ENCODE assay signal across 9 cellular contexts in genomic region chr11:1390603-1391164, GRCh38. TPM values are rescaled to one million over a fixed set of nuclear protein-coding genes. Genes with fewer than 3 reads are reported as not detected.
DNase-seq lines count a peak whose midpoint lies in the region; ATAC-seq, FAIRE-seq and TF ChIP-seq lines count a peak whose summit lies in the region.
"Had no signal": no experiment of that assay in that cellular context is flagged by ENCODE, and none has a peak within 500 bp of the region (broad histone marks: within the 10 kb centered on the region; RNA-seq: fewer than 3 reads in every experiment).

No MANE protein-coding gene starts in this region.

- H3K27me3 ChIP-seq in BE2C (peaks cover 27% of the 10 kb centered on the region), ectodermal cell (ENCODE audit: control insufficient read depth, insufficient read depth, low read length, poor library complexity, severe bottlenecking) (peaks cover 29% of the 10 kb centered on the region)

- H3K4me3 ChIP-seq in BE2C (ENCODE audit: low read depth, low read length) (peak overlapping the region; percentile 19), ectodermal cell (ENCODE audit: insufficient read depth, low read depth, low read length) (peak overlapping the region; percentile 51)

- TF ChIP-seq CTCF in BE2C (IDR thresholded peaks at IDR 0.05; ENCODE audit: low read depth, low read length) = no peak

- in situ Hi-C loops in ACHN (cut with HindIII; ENCODE audit: low pct_ligation_motif_present, low pct_unique_long_range_greater_than_20kb, low sequenced_read_pairs) = no loop called here

- H3K27ac ChIP-seq in ectodermal cell (ENCODE audit: insufficient read depth, low read depth, low read length, poor library complexity, severe bottlenecking) = no peak overlapping the region

- peaks cover 0 to 1% (median 0%) of the 10 kb centered on the region in 7 donors for H3K9me3 Mint-ChIP-seq in naive B cell
- H3K9me3 Mint-ChIP-seq in activated T-helper 2 cell treated with anti-CD3 and anti-CD28 coated beads, Interferon-gamma antibody, Interleukin-2, Interleukin-4, amounts not matched to agents 10 μg/mL and 5 μg/mL and 100 μg/mL, durations not matched to agents 14 hours and 24 hours and 36 hours = no peaks in the 10 kb centered on the region

- H3K36me3 Mint-ChIP-seq in naive B cell = no peaks in the 10 kb centered on the region
- H3K36me3 Mint-ChIP-seq in activated T-helper 2 cell treated with anti-CD3 and anti-CD28 coated beads, Interferon-gamma antibody, Interleukin-2, Interleukin-4, amounts not matched to agents 10 μg/mL and 5 μg/mL and 100 μg/mL, durations not matched to agents 14 hours and 24 hours and 36 hours (ENCODE audit: low read depth) = no peaks in the 10 kb centered on the region

- TF ChIP-seq POLR2A in GM12891 (IDR thresholded peaks at IDR 0.05; ENCODE audit: low read depth, low read length) = no peak

- no peak overlapping the region for H3K27ac Mint-ChIP-seq in naive B cell
- no peak overlapping the region for H3K27ac Mint-ChIP-seq in activated T-helper 2 cell treated with anti-CD3 and anti-CD28 coated beads, Interferon-gamma antibody, Interleukin-2, Interleukin-4, amounts not matched to agents 10 μg/mL and 5 μg/mL and 100 μg/mL, durations not matched to agents 14 hours and 24 hours and 36 hours

- H3K9me3 ChIP-seq in BE2C (no peaks in the 10 kb centered on the region), ectodermal cell (ENCODE audit: control insufficient read depth, low read length) (no peaks in the 10 kb centered on the region)

- peak overlapping the region in 5 of 8 donors; percentile 9 to 84 (median 52) for H3K4me3 Mint-ChIP-seq in naive B cell
- H3K4me3 Mint-ChIP-seq in activated T-helper 2 cell treated with anti-CD3 and anti-CD28 coated beads, Interferon-gamma antibody, Interleukin-2, Interleukin-4, amounts not matched to agents 10 μg/mL and 5 μg/mL and 100 μg/mL, durations not matched to agents 14 hours and 24 hours and 36 hours (ENCODE audit: low read depth) = no peak overlapping the region

- peaks cover 15 to 47% (median 38%) of the 10 kb centered on the region in 3 donors for H3K27me3 Mint-ChIP-seq in naive B cell
- H3K27me3 Mint-ChIP-seq in activated T-helper 2 cell treated with anti-CD3 and anti-CD28 coated beads, Interferon-gamma antibody, Interleukin-2, Interleukin-4, amounts not matched to agents 10 μg/mL and 5 μg/mL and 100 μg/mL, durations not matched to agents 14 hours and 24 hours and 36 hours (ENCODE audit: low read depth) = peaks cover 33% of the 10 kb centered on the region

- no peaks in the 10 kb centered on the region for H3K36me3 ChIP-seq in BE2C
- no peaks in the 10 kb centered on the region for H3K36me3 ChIP-seq in ectodermal cell (ENCODE audit: control insufficient read depth, insufficient read depth, low read length)

- ATAC-seq in naive B cell (ENCODE audit: low read depth in 2 of 2) = no peak

- intact Hi-C loops in activated T-helper 2 cell treated with anti-CD3 and anti-CD28 coated beads, Interferon-gamma antibody, Interleukin-2, Interleukin-4, amounts not matched to agents 10 μg/mL and 5 μg/mL and 100 μg/mL, durations not matched to agents 14 hours and 24 hours and 36 hours (cut with micrococcal nuclease) = no loop called here

- DNase-seq in BE2C = no peak
- DNase-seq in HK-2 (ENCODE audit: unreplicated experiment) = peak; percentile 28
- DNase-seq in naive B cell = no peak
- no peak for DNase-seq in amniotic stem cell (lab: John Stamatoyannopoulos, UW)
- DNase-seq in activated T-helper 2 cell treated with anti-CD3 and anti-CD28 coated beads, Interferon-gamma antibody, Interleukin-2, Interleukin-4, amounts not matched to agents 10 μg/mL and 5 μg/mL and 100 μg/mL, durations not matched to agents 14 hours and 24 hours and 36 hours (ENCODE audit: low spot score) = no peak
- no peak for DNase-seq in GM12891 (ENCODE audit: insufficient read length, low spot score)
- no peak for DNase-seq in ACHN

- WGBS in ectodermal cell, 2 experiments = 1 to 2% methylated on average over 66 of the region's 66 CpGs

- H3K4me1 Mint-ChIP-seq in naive B cell = peaks cover 5 to 9% (median 9%) of the 10 kb centered on the region in 3 donors
- H3K4me1 Mint-ChIP-seq in activated T-helper 2 cell treated with anti-CD3 and anti-CD28 coated beads, Interferon-gamma antibody, Interleukin-2, Interleukin-4, amounts not matched to agents 10 μg/mL and 5 μg/mL and 100 μg/mL, durations not matched to agents 14 hours and 24 hours and 36 hours (ENCODE audit: low read depth) = no peaks in the 10 kb centered on the region

- H3K4me1 ChIP-seq in BE2C (no peaks in the 10 kb centered on the region), ectodermal cell (ENCODE audit: control insufficient read depth, insufficient read depth, low read length) (peaks cover 13% of the 10 kb centered on the region)

- no peak for FAIRE-seq in GM12891 (lab: Jason Lieb, UNC)

TF ChIP-seq in GM12891, 5 proteins besides CTCF, POLR2A, EP300 and RAD21:
- TF ChIP-seq TAF1 (IDR thresholded peaks at IDR 0.05; ENCODE audit: low read depth, low read length) = no peak
- no peak for TF ChIP-seq PAX5 (IDR thresholded peaks at IDR 0.05; ENCODE audit: insufficient read depth, low read length, severe bottlenecking)
- TF ChIP-seq POLR2AphosphoS5 (IDR thresholded peaks at IDR 0.05; ENCODE audit: low read depth, low read length) = no peak
- TF ChIP-seq POU2F2 (IDR thresholded peaks at IDR 0.05; ENCODE audit: low read depth, low read length) = no peak
- TF ChIP-seq SPI1 (IDR thresholded peaks at IDR 0.05; ENCODE audit: low read depth, low read length) = no peak

RNA-seq across cellular contexts. Expression of gene BRSK2, which starts 0.9 kb away (rescaled TPM):
- 21.6 TPM for polyA plus RNA-seq in BE2C (2012; ENCODE audit: insufficient read depth, insufficient read length, low read depth)
- polyA plus RNA-seq in ectodermal cell (2013, experiment 1 of 4) = 24.6 TPM
- polyA plus RNA-seq in ectodermal cell (2013, experiment 2 of 4) = 22.6 TPM
- polyA plus RNA-seq in ectodermal cell (2013, experiment 3 of 4) = 15.6 TPM
- 17.0 TPM for polyA plus RNA-seq in ectodermal cell (2013, experiment 4 of 4)
- polyA plus RNA-seq in naive B cell (ENCODE audit: low read depth in 6 of 6) = under 1 TPM in 2 of 6 donors, not detected in 4; 0.10 TPM
- 1.5 and 1.6 TPM in 2 replicates for total RNA-seq in activated T-helper 2 cell treated with anti-CD3 and anti-CD28 coated beads, Interferon-gamma antibody, Interleukin-2, Interleukin-4, amounts not matched to agents 10 μg/mL and 5 μg/mL and 100 μg/mL, durations not matched to agents 14 hours and 24 hours and 36 hours
- 0.15 TPM for polyA plus RNA-seq in GM12891 (2012; ENCODE audit: low read depth, missing spikeins)
- total RNA-seq: RPMI7951 had no signal
